In genomic region chr10:100185364-100186252, GRCh38 we compare ENCODE assay signal across 8 cellular contexts. TPM values are rescaled to one million over a fixed set of nuclear protein-coding genes. Genes with fewer than 3 reads are reported as not detected.
A peak's percentile ranks its signal among the peaks of the same experiment; 100 is the strongest.
DNase-seq lines count a peak whose midpoint lies in the region; ATAC-seq and TF ChIP-seq lines count a peak whose summit lies in the region.

Gene ERLIN1 (minus strand): TSS chr10:100186029. CDS start chr10:100185626, 403 bp downstream.

- no peak within 1 kb of the TSS for H3K23ac ChIP-seq in trophoblast cell (ENCODE audit: low read length)

- peak within 1 kb of the TSS; percentile 86 for H3K18ac ChIP-seq in trophoblast cell (ENCODE audit: low read length)

- peak within 1 kb of the TSS; percentile 39 for H2BK12ac ChIP-seq in trophoblast cell (ENCODE audit: low read length)

- no peaks in the 10 kb centered on the region for H3K27me3 ChIP-seq in cardiac muscle cell
- H3K27me3 ChIP-seq in trophoblast cell (ENCODE audit: insufficient read depth, low read length): no peaks in the 10 kb centered on the region
- no peaks in the 10 kb centered on the region for H3K27me3 ChIP-seq in tibial nerve

- H3K9ac ChIP-seq in trophoblast cell (ENCODE audit: low read length): peak within 1 kb of the TSS; percentile 86

- peak within 1 kb of the TSS; percentile 75 for H2BK120ac ChIP-seq in trophoblast cell (ENCODE audit: insufficient read depth, low read length, poor library complexity)

- H2AFZ ChIP-seq in trophoblast cell (ENCODE audit: insufficient read depth, low read length, poor library complexity): peak within 1 kb of the TSS; percentile 93

- peak within 1 kb of the TSS; percentile 80 for H3K4ac ChIP-seq in trophoblast cell (ENCODE audit: low read depth, low read length)

- TF ChIP-seq POLR2A in tibial nerve (IDR thresholded peaks at IDR 0.05): peak; percentile 40 to 73

- peak within 1 kb of the TSS; percentile 82 for H4K91ac ChIP-seq in trophoblast cell (ENCODE audit: low read depth, low read length)

- H3K4me1 ChIP-seq in cardiac muscle cell (ENCODE audit: low read depth) (peaks cover 13% of the 10 kb centered on the region), trophoblast cell (ENCODE audit: control insufficient read depth in 1 of 2, insufficient read depth in 2 of 2, low read length in 2 of 2) (peaks cover 3 to 7% of the 10 kb centered on the region in 2 experiments), tibial nerve (peaks cover 0 to 48% (median 18%) of the 10 kb centered on the region in 4 donors)

- H3K36me3 ChIP-seq in cardiac muscle cell: peaks cover 22% of the 10 kb centered on the region
- peaks cover 3 to 6% of the 10 kb centered on the region in 2 experiments for H3K36me3 ChIP-seq in trophoblast cell (ENCODE audit: control insufficient read depth in 1 of 2, insufficient read depth in 2 of 2, low read length in 2 of 2)
- peaks cover 0 to 36% (median 2%) of the 10 kb centered on the region in 3 donors for H3K36me3 ChIP-seq in tibial nerve

- peak within 1 kb of the TSS; percentile 93 for H4K8ac ChIP-seq in trophoblast cell (ENCODE audit: low read depth, low read length)

- peak within 1 kb of the TSS; percentile 40 for H2AK5ac ChIP-seq in trophoblast cell (ENCODE audit: low read length)

- peak; percentile 65 for DNase-seq in GM12864 (ENCODE audit: low read depth)
- peak; percentile 86 to 92 (median 92) for DNase-seq in NCI-H1417 (lab: John Stamatoyannopoulos, UW)
- peak; percentile 85 for DNase-seq in SW480 (ENCODE audit: low spot score)
- DNase-seq in activated naive CD8-positive, alpha-beta T cell treated with anti-CD3 and anti-CD28 coated beads, Interleukin-2, amount 50 U/mL, for 24 hours: peak; percentile 97
- peak; percentile 95 to 97 for DNase-seq in cardiac muscle cell (ENCODE audit: low read depth in 1 of 2, low spot score in 1 of 2)
- peak; percentile 96 to 99 for DNase-seq in trophoblast cell
- peak; percentile 79 to 84 for DNase-seq in tibial nerve (ENCODE audit: low spot score in 2 of 2)

- H3K4me3 Mint-ChIP-seq in activated naive CD8-positive, alpha-beta T cell treated with anti-CD3 and anti-CD28 coated beads, Interleukin-2, amount 50 U/mL, for 24 hours: peak within 1 kb of the TSS; percentile 92

- peak within 1 kb of the TSS; percentile 40 for H4K12ac ChIP-seq in trophoblast cell (ENCODE audit: low read depth, low read length)

- peak within 1 kb of the TSS; percentile 95 for H3K27ac Mint-ChIP-seq in activated naive CD8-positive, alpha-beta T cell treated with anti-CD3 and anti-CD28 coated beads, Interleukin-2, amount 50 U/mL, for 24 hours

- H3K9me3 Mint-ChIP-seq in activated naive CD8-positive, alpha-beta T cell treated with anti-CD3 and anti-CD28 coated beads, Interleukin-2, amount 50 U/mL, for 24 hours: no peaks in the 10 kb centered on the region

- peak within 1 kb of the TSS; percentile 78 for H3K4me2 ChIP-seq in trophoblast cell (ENCODE audit: low read length)

- peak within 1 kb of the TSS; percentile 84 for H2BK5ac ChIP-seq in trophoblast cell (ENCODE audit: low read depth, low read length, poor library complexity)

- peaks cover 63% of the 10 kb centered on the region for H3K4me1 Mint-ChIP-seq in activated naive CD8-positive, alpha-beta T cell treated with anti-CD3 and anti-CD28 coated beads, Interleukin-2, amount 50 U/mL, for 24 hours

- TF ChIP-seq CTCF in GM12864 (IDR thresholded peaks at IDR 0.05; ENCODE audit: low read depth, low read length, missing control alignments): peak; percentile 0
- no peak for TF ChIP-seq CTCF in cardiac muscle cell (IDR thresholded peaks at IDR 0.05; ENCODE audit: low read depth, low read length)
- TF ChIP-seq CTCF in tibial nerve (IDR thresholded peaks at IDR 0.05): peak in 1 of 5 experiments; percentile 41

- peak within 1 kb of the TSS; percentile 86 for H3K14ac ChIP-seq in trophoblast cell (ENCODE audit: low read length)

- peaks cover 51% of the 10 kb centered on the region for H3K36me3 Mint-ChIP-seq in activated naive CD8-positive, alpha-beta T cell treated with anti-CD3 and anti-CD28 coated beads, Interleukin-2, amount 50 U/mL, for 24 hours (ENCODE audit: low read depth)

- no peaks in the 10 kb centered on the region for H3K27me3 Mint-ChIP-seq in activated naive CD8-positive, alpha-beta T cell treated with anti-CD3 and anti-CD28 coated beads, Interleukin-2, amount 50 U/mL, for 24 hours

- peak within 1 kb of the TSS; percentile 83 for H3K27ac ChIP-seq in cardiac muscle cell
- H3K27ac ChIP-seq in trophoblast cell (ENCODE audit: low read depth, low read length): peak within 1 kb of the TSS; percentile 73
- peak within 1 kb of the TSS; percentile 65 to 97 (median 92) for H3K27ac ChIP-seq in tibial nerve

- peak; percentile 86 for ATAC-seq in HG02678 (IDR thresholded peaks at IDR 0.05; ENCODE audit: unreplicated experiment)
- peak; percentile 91 for ATAC-seq in activated naive CD8-positive, alpha-beta T cell treated with anti-CD3 and anti-CD28 coated beads, Interleukin-2, amount 50 U/mL, for 24 hours

- no peaks in the 10 kb centered on the region for H3K9me3 ChIP-seq in cardiac muscle cell (ENCODE audit: low read depth)
- no peaks in the 10 kb centered on the region for H3K9me3 ChIP-seq in trophoblast cell (ENCODE audit: insufficient read depth, low read depth, low read length)
- H3K9me3 ChIP-seq in tibial nerve: no peaks in the 10 kb centered on the region

- H3K79me2 ChIP-seq in trophoblast cell (ENCODE audit: control insufficient read depth, insufficient read depth, low read length, poor library complexity): peaks cover 7% of the 10 kb centered on the region

- H3K4me3 ChIP-seq in GM12864 (ENCODE audit: low read depth, low read length) (peak within 1 kb of the TSS; percentile 91), cardiac muscle cell (peak within 1 kb of the TSS; percentile 56), trophoblast cell (ENCODE audit: low read depth, low read length) (peak within 1 kb of the TSS; percentile 89), tibial nerve (peak within 1 kb of the TSS; percentile 75 to 94 (median 86))

- H3K79me1 ChIP-seq in trophoblast cell (ENCODE audit: low read length): peaks cover 10% of the 10 kb centered on the region

- peak; percentile 55 to 83 for TF ChIP-seq EP300 in tibial nerve (IDR thresholded peaks at IDR 0.05)

- WGBS in trophoblast cell (ENCODE audit: extremely low coverage, insufficient coverage, insufficient read length): no CpG with 5 or more reads among the region's 65 CpGs
- 0 to 1% methylated on average over 31 to 54 of the region's 65 CpGs for WGBS in tibial nerve, 2 donors

RNA-seq across cellular contexts. Expression of gene ERLIN1, which starts in this region (rescaled TPM):
- total RNA-seq in cardiac muscle cell (7.9 and 12.9 TPM in 2 replicates), tibial nerve (10 to 100 TPM; 15.5 to 27.9 (median 25.0) TPM)
- polyA plus RNA-seq in cardiac muscle cell: 14.5 and 15.4 TPM in 2 replicates
- 37.1 and 37.9 TPM in 2 replicates for polyA plus RNA-seq in trophoblast cell (2013)

Comparison
In these comparisons a context has a peak if more than half of its experiments do, and no peak if none do; other contexts are left out.
1. Peak in every context shown above with its lines: DNase-seq, ATAC-seq, H3K4me3 ChIP-seq and H3K27ac ChIP-seq.